8 cellular contexts compared by ENCODE assay signal in genomic region chr6:27772261-27773001, GRCh38.
DNase-seq lines count a peak whose midpoint lies in the region; ATAC-seq, FAIRE-seq and TF ChIP-seq lines count a peak whose summit lies in the region.

No MANE protein-coding gene starts in this region.

- H3K14ac ChIP-seq in neuronal stem cell (ENCODE audit: low read length): no peak overlapping the region

- DNase-seq in RCC 7860 (ENCODE audit: low spot score) (peak; percentile 24), foreskin fibroblast (peak; percentile 69 to 91), neuronal stem cell (ENCODE audit: low spot score) (peak; percentile 77), substantia nigra (lab: John Stamatoyannopoulos, UW) (peak in 47 of 49 donors; percentile 6 to 81 (median 55))
- peak; percentile 82 for DNase-seq in activated T-helper 2 cell treated with anti-CD3 and anti-CD28 coated beads, Interferon-gamma antibody, Interleukin-2, Interleukin-4, amounts not matched to agents 10 μg/mL and 5 μg/mL and 100 μg/mL, durations not matched to agents 14 hours and 24 hours and 36 hours (ENCODE audit: low spot score)

- no peak overlapping the region for H3K4me3 ChIP-seq in BLaER1 treated with 17β-estradiol and CSF1 and Interleukin-3, amounts not matched to agents 10 nM and 100 nM
- H3K4me3 ChIP-seq in KMS-11 (IDR thresholded peaks at IDR 0.05; ENCODE audit: insufficient read depth, low read depth, low read length) (no peak overlapping the region), foreskin fibroblast (ENCODE audit: low read depth in 1 of 2, low read length in 2 of 2) (no peak overlapping the region), neuronal stem cell (ENCODE audit: low read length in 2 of 2) (peak overlapping the region; percentile 38 to 53)

- H2AFZ ChIP-seq in KMS-11 (ENCODE audit: low read depth): peak overlapping the region; percentile 48
- H2AFZ ChIP-seq in neuronal stem cell (ENCODE audit: low read length): peak overlapping the region; percentile 91

- H3K36me3 ChIP-seq in BLaER1 treated with 17β-estradiol and CSF1 and Interleukin-3, amounts not matched to agents 10 nM and 100 nM: no peaks in the 10 kb centered on the region
- H3K36me3 ChIP-seq in KMS-11 (ENCODE audit: insufficient read depth) (no peaks in the 10 kb centered on the region), neuronal stem cell (replicated peaks in 1 of 2; ENCODE audit: control insufficient read depth in 2 of 2, insufficient read depth in 2 of 2, low read length in 2 of 2) (no peaks in the 10 kb centered on the region)

- H3K18ac ChIP-seq in neuronal stem cell (ENCODE audit: low read length): no peak overlapping the region

- H3K9me3 ChIP-seq in BLaER1 treated with 17β-estradiol and CSF1 and Interleukin-3, amounts not matched to agents 10 nM and 100 nM (replicated peaks in 1 of 11): no peaks in the 10 kb centered on the region
- no peaks in the 10 kb centered on the region for H3K9me3 ChIP-seq in neuronal stem cell (replicated peaks in 1 of 2; ENCODE audit: control insufficient read depth in 2 of 2, insufficient read depth in 1 of 2, low read depth in 1 of 2, low read length in 2 of 2)

- no peak for FAIRE-seq in RCC 7860 (lab: Jason Lieb, UNC)

- H4K8ac ChIP-seq in neuronal stem cell (ENCODE audit: low read depth, low read length): no peak overlapping the region

- H2AK5ac ChIP-seq in neuronal stem cell (ENCODE audit: low read depth, low read length): no peak overlapping the region

- no peak overlapping the region for H3K4ac ChIP-seq in neuronal stem cell (ENCODE audit: low read length)

- peaks cover 12% of the 10 kb centered on the region for H3K4me1 Mint-ChIP-seq in activated T-helper 2 cell treated with anti-CD3 and anti-CD28 coated beads, Interferon-gamma antibody, Interleukin-2, Interleukin-4, amounts not matched to agents 10 μg/mL and 5 μg/mL and 100 μg/mL, durations not matched to agents 14 hours and 24 hours and 36 hours (ENCODE audit: low read depth)

- peaks cover 0 to 59% (median 28%) of the 10 kb centered on the region in 10 experiments; a peak in 14 of 20 replicates for H3K4me1 ChIP-seq in BLaER1 treated with 17β-estradiol and CSF1 and Interleukin-3, amounts not matched to agents 10 nM and 100 nM
- H3K4me1 ChIP-seq in KMS-11 (ENCODE audit: low read depth, poor library complexity, severe bottlenecking): no peaks in the 10 kb centered on the region
- peaks cover 2 to 6% of the 10 kb centered on the region in 2 donors for H3K4me1 ChIP-seq in neuronal stem cell (ENCODE audit: control insufficient read depth in 2 of 2, insufficient read depth in 1 of 2, low read depth in 1 of 2, low read length in 2 of 2)

- no peak overlapping the region for H2BK120ac ChIP-seq in neuronal stem cell (ENCODE audit: low read depth, low read length)

- no peak overlapping the region for H2BK5ac ChIP-seq in neuronal stem cell (ENCODE audit: low read length)

- no peak overlapping the region for H2BK12ac ChIP-seq in neuronal stem cell (ENCODE audit: low read length)

- no peak overlapping the region for H2BK15ac ChIP-seq in neuronal stem cell (ENCODE audit: low read length)

- H3K27ac ChIP-seq in BLaER1 treated with 17β-estradiol and CSF1 and Interleukin-3, amounts not matched to agents 10 nM and 100 nM: peak overlapping the region in 6 of 11 experiments; percentile 44 to 76 (median 53); a peak in 12 of 22 replicates
- H3K27ac ChIP-seq in KMS-11 (no peak overlapping the region), neuronal stem cell (replicated peaks; ENCODE audit: low read length) (no peak overlapping the region), substantia nigra (ENCODE audit: low read depth, low read length, poor library complexity, severe bottlenecking) (no peak overlapping the region)

- H3K4me2 ChIP-seq in BLaER1 treated with 17β-estradiol and CSF1 and Interleukin-3, amounts not matched to agents 10 nM and 100 nM: peak overlapping the region in 6 of 11 experiments; percentile 14 to 78 (median 64); a peak in 11 of 22 replicates
- H3K4me2 ChIP-seq in KMS-11 (0 out of 2 replicates have a peak overlapping the region, but pooled peaks have one; percentile 8), neuronal stem cell (ENCODE audit: insufficient read depth, low read length, poor library complexity, severe bottlenecking) (peak overlapping the region; percentile 44)

- H3K4me3 Mint-ChIP-seq in activated T-helper 2 cell treated with anti-CD3 and anti-CD28 coated beads, Interferon-gamma antibody, Interleukin-2, Interleukin-4, amounts not matched to agents 10 μg/mL and 5 μg/mL and 100 μg/mL, durations not matched to agents 14 hours and 24 hours and 36 hours (ENCODE audit: low read depth): no peak overlapping the region

- H3K27ac Mint-ChIP-seq in activated T-helper 2 cell treated with anti-CD3 and anti-CD28 coated beads, Interferon-gamma antibody, Interleukin-2, Interleukin-4, amounts not matched to agents 10 μg/mL and 5 μg/mL and 100 μg/mL, durations not matched to agents 14 hours and 24 hours and 36 hours: peak overlapping the region; percentile 43

- no peak overlapping the region for H4K91ac ChIP-seq in neuronal stem cell (ENCODE audit: low read depth, low read length, poor library complexity)

- no peaks in the 10 kb centered on the region for H3K79me2 ChIP-seq in KMS-11 (ENCODE audit: insufficient read depth, low read depth)

- H3K27me3 ChIP-seq in BLaER1 treated with 17β-estradiol and CSF1 and Interleukin-3, amounts not matched to agents 10 nM and 100 nM: no peaks in the 10 kb centered on the region
- H3K27me3 ChIP-seq in KMS-11 (ENCODE audit: insufficient read depth, low read depth): no peaks in the 10 kb centered on the region
- H3K27me3 ChIP-seq in neuronal stem cell (ENCODE audit: control insufficient read depth in 3 of 3, insufficient read depth in 3 of 3, low read depth in 1 of 3, low read length in 3 of 3): peaks cover 0 to 40% (median 0%) of the 10 kb centered on the region in 3 experiments

- H3K79me1 ChIP-seq in neuronal stem cell (ENCODE audit: low read depth, low read length): no peaks in the 10 kb centered on the region

- H3K27me3 Mint-ChIP-seq in activated T-helper 2 cell treated with anti-CD3 and anti-CD28 coated beads, Interferon-gamma antibody, Interleukin-2, Interleukin-4, amounts not matched to agents 10 μg/mL and 5 μg/mL and 100 μg/mL, durations not matched to agents 14 hours and 24 hours and 36 hours (ENCODE audit: low read depth): peaks cover 20% of the 10 kb centered on the region

- peak overlapping the region in 4 of 11 experiments; percentile 11 to 41 (median 27); a peak in 4 of 22 replicates for H3K9ac ChIP-seq in BLaER1 treated with 17β-estradiol and CSF1 and Interleukin-3, amounts not matched to agents 10 nM and 100 nM
- H3K9ac ChIP-seq in KMS-11 (no peak overlapping the region), neuronal stem cell (ENCODE audit: low read depth, low read length, poor library complexity) (no peak overlapping the region)

- no peak overlapping the region for H3K23ac ChIP-seq in neuronal stem cell (ENCODE audit: low read depth, low read length, poor library complexity)

- H3K9me3 Mint-ChIP-seq in activated T-helper 2 cell treated with anti-CD3 and anti-CD28 coated beads, Interferon-gamma antibody, Interleukin-2, Interleukin-4, amounts not matched to agents 10 μg/mL and 5 μg/mL and 100 μg/mL, durations not matched to agents 14 hours and 24 hours and 36 hours: no peaks in the 10 kb centered on the region

- no peaks in the 10 kb centered on the region for H3K36me3 Mint-ChIP-seq in activated T-helper 2 cell treated with anti-CD3 and anti-CD28 coated beads, Interferon-gamma antibody, Interleukin-2, Interleukin-4, amounts not matched to agents 10 μg/mL and 5 μg/mL and 100 μg/mL, durations not matched to agents 14 hours and 24 hours and 36 hours (ENCODE audit: low read depth)

- H4K20me1 ChIP-seq in BLaER1 treated with 17β-estradiol and CSF1 and Interleukin-3, amounts not matched to agents 10 nM and 100 nM: no peaks in the 10 kb centered on the region
- no peaks in the 10 kb centered on the region for H4K20me1 ChIP-seq in KMS-11 (ENCODE audit: insufficient read depth)

- WGBS in neuronal stem cell (ENCODE audit: extremely low coverage in 2 of 2, insufficient read length in 2 of 2, insufficient replicate concordance in 1 of 2), 2 donors: no CpG with 5 or more reads among the region's 33 CpGs

- intact Hi-C loops in activated T-helper 2 cell treated with anti-CD3 and anti-CD28 coated beads, Interferon-gamma antibody, Interleukin-2, Interleukin-4, amounts not matched to agents 10 μg/mL and 5 μg/mL and 100 μg/mL, durations not matched to agents 14 hours and 24 hours and 36 hours (cut with micrococcal nuclease): loop anchor here (1.0 to 2.0 kb wide), 3 partner anchors 16 to 123 kb away; no protein-coding TSS in a partner anchor

- ATAC-seq in GM19467 (IDR thresholded peaks at IDR 0.05; ENCODE audit: unreplicated experiment): peak; percentile 76

- peak; percentile 84 for TF ChIP-seq CTCF in KMS-11 (conservative IDR thresholded peaks at IDR 0.05; ENCODE audit: low read depth, low read length)
- peak; percentile 99 for TF ChIP-seq CTCF in foreskin fibroblast (IDR thresholded peaks at IDR 0.05; ENCODE audit: low read depth, low read length)

Comparison
In these comparisons a context has a peak if more than half of its experiments do, and no peak if none do; other contexts are left out.
1. H3K27ac ChIP-seq: peak in BLaER1 treated with 17β-estradiol and CSF1 and Interleukin-3, amounts not matched to agents 10 nM and 100 nM (6 of 11); none in KMS-11 (single experiment), neuronal stem cell (single experiment) and substantia nigra (single experiment).
2. H3K4me2 ChIP-seq: peak in every context shown above with its lines; median percentile 64 in BLaER1 treated with 17β-estradiol and CSF1 and Interleukin-3, amounts not matched to agents 10 nM and 100 nM; 44 in neuronal stem cell; 8 in KMS-11.
3. H3K4me3 ChIP-seq: peak in neuronal stem cell (2 of 2); none in BLaER1 treated with 17β-estradiol and CSF1 and Interleukin-3, amounts not matched to agents 10 nM and 100 nM (0 of 10), KMS-11 (single experiment) and foreskin fibroblast (0 of 2).
4. DNase-seq: peak in every context shown above with its lines; median percentile 82 in activated T-helper 2 cell treated with anti-CD3 and anti-CD28 coated beads, Interferon-gamma antibody, Interleukin-2, Interleukin-4, amounts not matched to agents 10 μg/mL and 5 μg/mL and 100 μg/mL, durations not matched to agents 14 hours and 24 hours and 36 hours; 80 in foreskin fibroblast; 77 in neuronal stem cell; 55 in substantia nigra; 24 in RCC 7860.